In genomic region chr14:36525746-36526099, GRCh38 we compare ENCODE assay signal across 23 cellular contexts. TPM values are rescaled to one million over a fixed set of nuclear protein-coding genes. Genes with fewer than 3 reads are reported as not detected.
DNase-seq lines count a peak whose midpoint lies in the region; ATAC-seq and TF ChIP-seq lines count a peak whose summit lies in the region.
"Had no signal": no experiment of that assay in that cellular context is flagged by ENCODE, and none has a peak within 500 bp of the region (broad histone marks: within the 10 kb centered on the region; RNA-seq: fewer than 3 reads in every experiment).

No MANE protein-coding gene starts in this region.

- no peak for TF ChIP-seq POLR2A in upper lobe of left lung (IDR thresholded peaks at IDR 0.05)

- H3K9me3 Mint-ChIP-seq in activated CD8-positive, alpha-beta T cell treated with anti-CD3 and anti-CD28 coated beads for 36 hours = peaks cover 9% of the 10 kb centered on the region
- peaks cover 7% of the 10 kb centered on the region for H3K9me3 Mint-ChIP-seq in activated CD8-positive, alpha-beta T cell treated with anti-CD3 and anti-CD28 coated beads, Interleukin-2, amount 10 ng/mL, durations not matched to agents 7 days and 5 days (ENCODE audit: insufficient read depth)
- H3K9me3 Mint-ChIP-seq in activated naive CD8-positive, alpha-beta T cell treated with anti-CD3 and anti-CD28 coated beads for 36 hours = peaks cover 21% of the 10 kb centered on the region
- no peaks in the 10 kb centered on the region for H3K9me3 Mint-ChIP-seq in endodermal cell

- intact Hi-C loops in activated CD8-positive, alpha-beta T cell treated with anti-CD3 and anti-CD28 coated beads for 36 hours (cut with micrococcal nuclease) = no loop called here
- intact Hi-C loops in left lung (cut with DNase I) = no loop called here

- peak; percentile 17 for TF ChIP-seq CTCF in activated CD8-positive, alpha-beta T cell treated with anti-CD3 and anti-CD28 coated beads for 36 hours (IDR thresholded peaks at IDR 0.05)
- TF ChIP-seq CTCF in left lung (IDR thresholded peaks at IDR 0.05) (peak in 1 of 2 donors; percentile 1), upper lobe of left lung (IDR thresholded peaks at IDR 0.05) (peak in 1 of 6 experiments; percentile 42), endodermal cell (conservative IDR thresholded peaks at IDR 0.05) (no peak)

- H3K27ac ChIP-seq in SK-N-MC (no peak overlapping the region), left lung (no peak overlapping the region), upper lobe of left lung (peak overlapping the region in 2 of 4 donors; percentile 77 to 88), endodermal cell (ENCODE audit: low read depth, low read length) (no peak overlapping the region)
- H3K27ac ChIP-seq: HL-60, SJCRH30 had no signal

- H3K4me1 Mint-ChIP-seq in activated CD8-positive, alpha-beta T cell treated with anti-CD3 and anti-CD28 coated beads for 36 hours (ENCODE audit: low read depth) = peaks cover 15% of the 10 kb centered on the region
- peaks cover 2% of the 10 kb centered on the region for H3K4me1 Mint-ChIP-seq in activated CD8-positive, alpha-beta T cell treated with anti-CD3 and anti-CD28 coated beads, Interleukin-2, amount 10 ng/mL, durations not matched to agents 7 days and 5 days (ENCODE audit: low read depth)
- H3K4me1 Mint-ChIP-seq in activated naive CD8-positive, alpha-beta T cell treated with anti-CD3 and anti-CD28 coated beads for 36 hours = peaks cover 21% of the 10 kb centered on the region
- peaks cover 12% of the 10 kb centered on the region for H3K4me1 Mint-ChIP-seq in endodermal cell

- H3K4me3 ChIP-seq in SK-N-MC (0 out of 2 replicates have a peak overlapping the region, but pooled peaks have one; percentile 31), left lung (peak overlapping the region; percentile 9 to 34), upper lobe of left lung (peak overlapping the region in 3 of 4 donors; percentile 32 to 41 (median 41)), endodermal cell (ENCODE audit: low read length) (no peak overlapping the region)
- H3K4me3 ChIP-seq: SJCRH30 had no signal

- no peaks in the 10 kb centered on the region for H3K36me3 Mint-ChIP-seq in activated CD8-positive, alpha-beta T cell treated with anti-CD3 and anti-CD28 coated beads for 36 hours (ENCODE audit: low read depth)
- peaks cover 2% of the 10 kb centered on the region for H3K36me3 Mint-ChIP-seq in activated CD8-positive, alpha-beta T cell treated with anti-CD3 and anti-CD28 coated beads, Interleukin-2, amount 10 ng/mL, durations not matched to agents 7 days and 5 days (ENCODE audit: low read depth)
- H3K36me3 Mint-ChIP-seq in activated naive CD8-positive, alpha-beta T cell treated with anti-CD3 and anti-CD28 coated beads for 36 hours = peaks cover 9% of the 10 kb centered on the region
- no peaks in the 10 kb centered on the region for H3K36me3 Mint-ChIP-seq in endodermal cell (ENCODE audit: low read depth)
- H3K36me3 Mint-ChIP-seq: CD4-positive, alpha-beta memory T cell had no signal

- no peaks in the 10 kb centered on the region for H3K36me3 ChIP-seq in SK-N-MC (ENCODE audit: insufficient read depth, low read length)
- no peaks in the 10 kb centered on the region for H3K36me3 ChIP-seq in left lung
- H3K36me3 ChIP-seq in upper lobe of left lung = no peaks in the 10 kb centered on the region
- no peaks in the 10 kb centered on the region for H3K36me3 ChIP-seq in endodermal cell (ENCODE audit: control insufficient read depth, insufficient read depth, low read length)
- H3K36me3 ChIP-seq: BE2C, SJCRH30 had no signal

- 21 to 22% methylated on average over 8 to 10 of the region's 10 CpGs for WGBS in upper lobe of left lung, 2 donors
- 18 to 19% methylated on average over 8 to 10 of the region's 10 CpGs for WGBS in endodermal cell (ENCODE audit: insufficient coverage in 1 of 2, insufficient read length in 1 of 2), 2 experiments

- no peak for ATAC-seq in activated CD8-positive, alpha-beta T cell treated with anti-CD3 and anti-CD28 coated beads for 36 hours
- no peak for ATAC-seq in activated CD8-positive, alpha-beta T cell treated with anti-CD3 and anti-CD28 coated beads, Interleukin-2, amount 10 ng/mL, durations not matched to agents 7 days and 5 days
- ATAC-seq in left lung (no peak), upper lobe of left lung (ENCODE audit: low FRiP score in 2 of 2) (no peak)

- H3K9ac ChIP-seq in SK-N-MC (ENCODE audit: insufficient read length) (no peak overlapping the region), endodermal cell (ENCODE audit: extremely low read depth, low read length, poor library complexity, severe bottlenecking) (no peak overlapping the region)

- H3K4me1 ChIP-seq in left lung (peaks cover 6% of the 10 kb centered on the region in 2 donors), upper lobe of left lung (peaks cover 6 to 37% (median 14%) of the 10 kb centered on the region in 4 donors), endodermal cell (ENCODE audit: control insufficient read depth, insufficient read depth, low read length) (peaks cover 5% of the 10 kb centered on the region)
- H3K4me1 ChIP-seq: BE2C, SJCRH30 had no signal

- POLR2A ChIA-PET in activated CD8-positive, alpha-beta T cell treated with anti-CD3 and anti-CD28 coated beads for 36 hours (lab: Charles Lee) = no interaction called here
- POLR2A ChIA-PET in activated CD8-positive, alpha-beta T cell treated with anti-CD3 and anti-CD28 coated beads, Interleukin-2, amount 10 ng/mL, durations not matched to agents 7 days and 5 days (lab: Charles Lee) = no interaction called here

- DNase-seq in activated CD8-positive, alpha-beta T cell treated with anti-CD3 and anti-CD28 coated beads for 36 hours = no peak
- DNase-seq in activated CD8-positive, alpha-beta T cell treated with anti-CD3 and anti-CD28 coated beads, Interleukin-2, amount 10 ng/mL, durations not matched to agents 7 days and 5 days = no peak
- no peak for DNase-seq in SK-N-MC (ENCODE audit: low read depth, low spot score)
- DNase-seq in left lung = no peak
- DNase-seq in upper lobe of left lung = no peak
- no peak for DNase-seq in stimulated activated naive CD4-positive, alpha-beta T cell treated with Interleukin-2 at 50 U/mL for 16 hours (lab: John Stamatoyannopoulos, UW)
- no peak for DNase-seq in activated naive CD8-positive, alpha-beta T cell treated with anti-CD3 and anti-CD28 coated beads for 36 hours
- no peak for DNase-seq in endodermal cell
- DNase-seq: Calu3; CD4-positive, alpha-beta memory T cell; DMS53; IMR-90; NCI-H1436; NCI-H774; SJCRH30 had no signal

- no peak overlapping the region for H3K4me3 Mint-ChIP-seq in activated CD8-positive, alpha-beta T cell treated with anti-CD3 and anti-CD28 coated beads for 36 hours
- no peak overlapping the region for H3K4me3 Mint-ChIP-seq in activated CD8-positive, alpha-beta T cell treated with anti-CD3 and anti-CD28 coated beads, Interleukin-2, amount 10 ng/mL, durations not matched to agents 7 days and 5 days
- H3K4me3 Mint-ChIP-seq in activated naive CD8-positive, alpha-beta T cell treated with anti-CD3 and anti-CD28 coated beads for 36 hours = no peak overlapping the region
- H3K4me3 Mint-ChIP-seq in endodermal cell = no peak overlapping the region

- H3K27me3 ChIP-seq in left lung (peaks cover 56 to 87% of the 10 kb centered on the region in 2 donors), upper lobe of left lung (peaks cover 0 to 31% (median 7%) of the 10 kb centered on the region in 4 donors), endodermal cell (ENCODE audit: control insufficient read depth, insufficient read depth, low read length, poor library complexity, severe bottlenecking) (peaks cover 100% of the 10 kb centered on the region)
- H3K27me3 ChIP-seq: SJCRH30 had no signal

- no peak for TF ChIP-seq EP300 in upper lobe of left lung (IDR thresholded peaks at IDR 0.05)

- CTCF ChIA-PET in activated CD8-positive, alpha-beta T cell treated with anti-CD3 and anti-CD28 coated beads for 36 hours (lab: Charles Lee) = interaction anchor here (0.6 to 4.3 kb wide), 13 partner anchors 9 to 457 kb away, joined by 3 to 15 read pairs (median 4); no protein-coding TSS in a partner anchor
- CTCF ChIA-PET in activated CD8-positive, alpha-beta T cell treated with anti-CD3 and anti-CD28 coated beads, Interleukin-2, amount 10 ng/mL, durations not matched to agents 7 days and 5 days (lab: Charles Lee) = interaction anchor here (0.6 to 1.7 kb wide), 8 partner anchors 10 to 416 kb away, joined by 3 to 5 read pairs (median 3); no protein-coding TSS in a partner anchor

- peaks cover 68% of the 10 kb centered on the region for H3K27me3 Mint-ChIP-seq in activated CD8-positive, alpha-beta T cell treated with anti-CD3 and anti-CD28 coated beads for 36 hours
- H3K27me3 Mint-ChIP-seq in activated CD8-positive, alpha-beta T cell treated with anti-CD3 and anti-CD28 coated beads, Interleukin-2, amount 10 ng/mL, durations not matched to agents 7 days and 5 days (ENCODE audit: low read depth) = peaks cover 67% of the 10 kb centered on the region
- peaks cover 83% of the 10 kb centered on the region for H3K27me3 Mint-ChIP-seq in activated naive CD8-positive, alpha-beta T cell treated with anti-CD3 and anti-CD28 coated beads for 36 hours
- H3K27me3 Mint-ChIP-seq in endodermal cell (ENCODE audit: insufficient read depth) = peaks cover 100% of the 10 kb centered on the region

- H3K27ac Mint-ChIP-seq in activated CD8-positive, alpha-beta T cell treated with anti-CD3 and anti-CD28 coated beads for 36 hours = no peak overlapping the region
- H3K27ac Mint-ChIP-seq in activated CD8-positive, alpha-beta T cell treated with anti-CD3 and anti-CD28 coated beads, Interleukin-2, amount 10 ng/mL, durations not matched to agents 7 days and 5 days = no peak overlapping the region
- H3K27ac Mint-ChIP-seq in activated naive CD8-positive, alpha-beta T cell treated with anti-CD3 and anti-CD28 coated beads for 36 hours = no peak overlapping the region
- no peak overlapping the region for H3K27ac Mint-ChIP-seq in endodermal cell
- H3K27ac Mint-ChIP-seq: CD4-positive, alpha-beta memory T cell had no signal

- no peaks in the 10 kb centered on the region for H3K9me3 ChIP-seq in SK-N-MC (ENCODE audit: low read depth, low read length)
- no peaks in the 10 kb centered on the region for H3K9me3 ChIP-seq in left lung
- no peaks in the 10 kb centered on the region for H3K9me3 ChIP-seq in upper lobe of left lung
- no peaks in the 10 kb centered on the region for H3K9me3 ChIP-seq in endodermal cell (ENCODE audit: control insufficient read depth, low read length)
- H3K9me3 ChIP-seq: BE2C, SJCRH30 had no signal

RNA-seq across cellular contexts. Expression of gene NKX2-1, which starts 5.7 kb away (rescaled TPM):
- total RNA-seq in activated CD8-positive, alpha-beta T cell treated with anti-CD3 and anti-CD28 coated beads for 36 hours = under 1 TPM in 1 of 2 experiments, not detected in 1; 0.25 TPM
- total RNA-seq in activated CD8-positive, alpha-beta T cell treated with anti-CD3 and anti-CD28 coated beads, Interleukin-2, amount 10 ng/mL, durations not matched to agents 7 days and 5 days = not detected
- 100 to 1,000 TPM; 133 to 251 TPM for total RNA-seq in left lung
- 100 to 1,000 TPM; 140 to 467 (median 284) TPM for total RNA-seq in upper lobe of left lung
- total RNA-seq in activated naive CD8-positive, alpha-beta T cell treated with anti-CD3 and anti-CD28 coated beads for 36 hours = not detected
- under 1 TPM; 0.31 to 0.62 TPM for total RNA-seq in endodermal cell
- polyA plus RNA-seq in endodermal cell (2013, experiment 1 of 2) = 0.25 TPM
- 0.12 TPM for polyA plus RNA-seq in endodermal cell (2013, experiment 2 of 2)
- total RNA-seq: A172; Calu3; CD4-positive, alpha-beta memory T cell; HT1080; IMR-90; MCF 10A; NCI-H460; PC-3; SJCRH30 had no signal
- polyA plus RNA-seq: CD4-positive, alpha-beta memory T cell; IMR-90 had no signal

RNA-seq across cellular contexts. Expression of gene NKX2-8, which starts 56.7 kb away (rescaled TPM):
- total RNA-seq in activated CD8-positive, alpha-beta T cell treated with anti-CD3 and anti-CD28 coated beads for 36 hours = not detected
- not detected for total RNA-seq in activated CD8-positive, alpha-beta T cell treated with anti-CD3 and anti-CD28 coated beads, Interleukin-2, amount 10 ng/mL, durations not matched to agents 7 days and 5 days
- total RNA-seq in left lung (1 to 10 TPM in 1 of 2 donors, under 1 TPM in 1; 0.73 to 1.6 TPM), upper lobe of left lung (1 to 10 TPM in 2 of 6 donors, under 1 TPM in 1, not detected in 3; 0.77 to 2.7 (median 2.1) TPM), endodermal cell (under 1 TPM in 1 of 2 donors, not detected in 1; 0.77 TPM)
- total RNA-seq in activated naive CD8-positive, alpha-beta T cell treated with anti-CD3 and anti-CD28 coated beads for 36 hours = not detected
- 0.18 TPM for polyA plus RNA-seq in endodermal cell (2013, experiment 1 of 2)
- not detected for polyA plus RNA-seq in endodermal cell (2013, experiment 2 of 2)
- total RNA-seq: A172; CD4-positive, alpha-beta memory T cell; H7; HT1080; IMR-90; PC-3; SJCRH30 had no signal
- polyA plus RNA-seq: CD4-positive, alpha-beta memory T cell; IMR-90 had no signal

Comparison
In these comparisons a context has a peak if more than half of its experiments do, and no peak if none do; other contexts are left out.
1. RNA of gene NKX2-1, which starts 5.7 kb away (total RNA-seq): 140 to 467 TPM in upper lobe of left lung and 133 to 251 TPM in left lung; 0.31 to 0.62 TPM in endodermal cell, 0.25 TPM in activated CD8-positive, alpha-beta T cell treated with anti-CD3 and anti-CD28 coated beads for 36 hours, not detected in activated naive CD8-positive, alpha-beta T cell treated with anti-CD3 and anti-CD28 coated beads for 36 hours and not detected in activated CD8-positive, alpha-beta T cell treated with anti-CD3 and anti-CD28 coated beads, Interleukin-2, amount 10 ng/mL, durations not matched to agents 7 days and 5 days; every median in the first group is over 10 times any median in the second.